ENCODE assay signal across 1 cellular context in genomic region chr13:36919206-36919832, GRCh38.
TF ChIP-seq lines count a peak whose summit lies in the region.

No MANE protein-coding gene starts in this region.

TF ChIP-seq in SK-N-SH, 30 proteins besides CTCF, POLR2A, EP300 and RAD21 (continued from another document):
- TF ChIP-seq CHD2 (IDR thresholded peaks at IDR 0.05; ENCODE audit: low read length, partially characterized antibody) = no peak
- peak; percentile 6; the same call in 1 of the 2 replicates for TF ChIP-seq MAX (IDR thresholded peaks at IDR 0.05; ENCODE audit: low read depth)
